ENCODE assay signal across 17 cellular contexts in genomic region chr3:23480981-23481380, GRCh38.
DNase-seq lines count a peak whose midpoint lies in the region; TF ChIP-seq lines count a peak whose summit lies in the region.
"Had no signal": no experiment of that assay in that cellular context is flagged by ENCODE, and none has a peak within 500 bp of the region (broad histone marks: within the 10 kb centered on the region; RNA-seq: fewer than 3 reads in every experiment).

No MANE protein-coding gene starts in this region.

- no peaks in the 10 kb centered on the region for H3F3A ChIP-seq in smooth muscle cell (ENCODE audit: low read depth)

- no peaks in the 10 kb centered on the region for H3K36me3 ChIP-seq in SJCRH30
- no peaks in the 10 kb centered on the region for H3K36me3 ChIP-seq in smooth muscle cell (ENCODE audit: low read depth)
- H3K36me3 ChIP-seq: Peyer's patch, SJSA1 had no signal

- H3K27me3 ChIP-seq in SJCRH30 = no peaks in the 10 kb centered on the region
- H3K27me3 ChIP-seq in smooth muscle cell (ENCODE audit: low read depth) = no peaks in the 10 kb centered on the region
- H3K27me3 ChIP-seq: Peyer's patch, SJSA1 had no signal

- intact Hi-C loops in head of caudate nucleus (cut with DNase I) = no loop called here

- H3K79me2 ChIP-seq in smooth muscle cell (ENCODE audit: low read depth) = peaks cover 8% of the 10 kb centered on the region

- H3K4me3 ChIP-seq in SJCRH30 (no peak overlapping the region), smooth muscle cell (no peak overlapping the region)
- H3K4me3 ChIP-seq: Peyer's patch, SJSA1 had no signal

- no peak overlapping the region for H2AFZ ChIP-seq in smooth muscle cell (ENCODE audit: low read depth)

- peak overlapping the region; percentile 64 for H3K4me2 ChIP-seq in smooth muscle cell
- H3K4me2 ChIP-seq: KMS-11 had no signal

- no peak overlapping the region for H3K9ac ChIP-seq in smooth muscle cell (ENCODE audit: low read depth)
- H3K9ac ChIP-seq: KMS-11 had no signal

- TF ChIP-seq CTCF in smooth muscle cell (IDR thresholded peaks at IDR 0.05; ENCODE audit: borderline replicate concordance, insufficient read depth, poor library complexity, severe bottlenecking) = no peak

- peaks cover 73% of the 10 kb centered on the region for H4K20me1 ChIP-seq in smooth muscle cell (ENCODE audit: low read depth)

- 82% methylated on average over 2 of the region's 2 CpGs for WGBS in smooth muscle cell (ENCODE audit: low lambda C conversion rate)

- H3K27ac ChIP-seq in SJCRH30 = peak overlapping the region; percentile 48
- peak overlapping the region; percentile 10 for H3K27ac ChIP-seq in cingulate gyrus (ENCODE audit: low read depth, low read length)
- H3K27ac ChIP-seq in smooth muscle cell (ENCODE audit: low read depth) = no peak overlapping the region
- H3K27ac ChIP-seq: KMS-11, Peyer's patch, SJSA1 had no signal

- DNase-seq in SJCRH30 = no peak
- DNase-seq in inferior parietal cortex (ENCODE audit: extremely low spot score) = peak; percentile 21
- DNase-seq in smooth muscle cell (lab: John Stamatoyannopoulos, UW; ENCODE audit: unreplicated experiment) = no peak
- no peak for DNase-seq in activated CD8-positive, alpha-beta memory T cell treated with anti-CD3 and anti-CD28 coated beads, Interleukin-2, amount 50 U/mL, for 48 hours
- no peak for DNase-seq in head of caudate nucleus
- no peak for DNase-seq in HT-29 (ENCODE audit: low spot score)
- DNase-seq: EL, GF-D8, GOT3, IMR-90, NCI-H2029 treated with DMSO at 0.1 percent for 48 hours, NCI-H2171 treated with DMSO at 0.1 percent for 48 hours, NCI-H82, Peyer's patch had no signal

- H3K4me1 ChIP-seq in SJCRH30 (peaks cover 21% of the 10 kb centered on the region), smooth muscle cell (ENCODE audit: low read depth) (peaks cover 19% of the 10 kb centered on the region)
- H3K4me1 ChIP-seq: Peyer's patch, SJSA1 had no signal

- H3K9me3 ChIP-seq in SJCRH30 (replicated peaks) = peaks cover 3% of the 10 kb centered on the region
- no peaks in the 10 kb centered on the region for H3K9me3 ChIP-seq in smooth muscle cell (replicated peaks; ENCODE audit: low read depth)
- H3K9me3 ChIP-seq: SJSA1 had no signal
